19 cellular contexts compared by ENCODE assay signal in genomic region chr1:118660769-118661168, GRCh38.
A peak's percentile ranks its signal among the peaks of the same experiment; 100 is the strongest.
DNase-seq lines count a peak whose midpoint lies in the region; ATAC-seq and TF ChIP-seq lines count a peak whose summit lies in the region.
"Had no signal": no experiment of that assay in that cellular context is flagged by ENCODE, and none has a peak within 500 bp of the region (broad histone marks: within the 10 kb centered on the region; RNA-seq: fewer than 3 reads in every experiment).

No MANE protein-coding gene starts in this region.

- no peak for ATAC-seq in mucosa of descending colon
- ATAC-seq: A549, GM12878, HCT116, HepG2 had no signal

- no peaks in the 10 kb centered on the region for H3K9me3 ChIP-seq in prostate gland
- no peaks in the 10 kb centered on the region for H3K9me3 ChIP-seq in mucosa of descending colon
- H3K9me3 ChIP-seq in tibial artery: no peaks in the 10 kb centered on the region
- H3K9me3 ChIP-seq: A549 had no signal

- H3K27ac ChIP-seq in C4-2B (no peak overlapping the region; the same call in 1 of the 2 replicates), VCaP (peak overlapping the region; percentile 34), prostate gland (no peak overlapping the region), tibial artery (no peak overlapping the region)
- H3K27ac ChIP-seq: A549 had no signal

- intact Hi-C loops in prostate gland (cut with DNase I): no loop called here
- intact Hi-C loops in mucosa of descending colon (cut with DNase I, micrococcal nuclease): no loop called here
- intact Hi-C loops in tibial artery (cut with DNase I; ENCODE audit: low total_unique reads): no loop called here

- peak; percentile 13; the same call in 1 of the 2 replicates for TF ChIP-seq CTCF in C4-2B (conservative IDR thresholded peaks at IDR 0.05)
- no peak for TF ChIP-seq CTCF in VCaP (conservative IDR thresholded peaks at IDR 0.05)
- TF ChIP-seq CTCF in prostate gland (IDR thresholded peaks at IDR 0.05): no peak
- TF ChIP-seq CTCF in mucosa of descending colon (IDR thresholded peaks at IDR 0.05): no peak
- TF ChIP-seq CTCF in tibial artery (IDR thresholded peaks at IDR 0.05): no peak

- no peak overlapping the region for H3K4me3 ChIP-seq in prostate gland
- no peak overlapping the region for H3K4me3 ChIP-seq in mucosa of descending colon
- H3K4me3 ChIP-seq in tibial artery: no peak overlapping the region
- H3K4me3 ChIP-seq: A549, GM12878 had no signal

- no peaks in the 10 kb centered on the region for H3K4me1 ChIP-seq in prostate gland (replicated peaks)
- no peaks in the 10 kb centered on the region for H3K4me1 ChIP-seq in mucosa of descending colon (ENCODE audit: low read depth)
- H3K4me1 ChIP-seq in tibial artery: no peaks in the 10 kb centered on the region
- H3K4me1 ChIP-seq: A549 had no signal

- no peak for TF ChIP-seq POLR2A in prostate gland (IDR thresholded peaks at IDR 0.05)

- DNase-seq in EH (ENCODE audit: low read depth) (peak; percentile 0), prostate gland (ENCODE audit: low spot score) (peak; percentile 5), mucosa of descending colon (no peak), NCI-H345 treated with DMSO at 0.1 percent for 48 hours (lab: John Stamatoyannopoulos, UW; ENCODE audit: unreplicated experiment) (no peak), tibial artery (no peak)
- DNase-seq: AML-193; CD4-positive, alpha-beta memory T cell; DMS153; DMS79; EL; GOT3; H7; HFFc6 had no signal

- 2% methylated on average over 1 of the region's 1 CpG for WGBS in prostate gland

- H3K27me3 ChIP-seq in prostate gland (replicated peaks; ENCODE audit: insufficient read depth) (no peaks in the 10 kb centered on the region), tibial artery (no peaks in the 10 kb centered on the region)

- no peaks in the 10 kb centered on the region for H3K36me3 ChIP-seq in prostate gland
- H3K36me3 ChIP-seq in mucosa of descending colon (ENCODE audit: low read depth): no peaks in the 10 kb centered on the region
- H3K36me3 ChIP-seq in tibial artery: no peaks in the 10 kb centered on the region

Comparison
In these comparisons a context has a peak if more than half of its experiments do, and no peak if none do; other contexts are left out.
1. DNase-seq: peak in EH (single experiment) and prostate gland (single experiment); none in mucosa of descending colon (0 of 3), NCI-H345 treated with DMSO at 0.1 percent for 48 hours (single experiment) and tibial artery (0 of 2).